30 cellular contexts compared by ENCODE assay signal in the genomic region with DNA sequence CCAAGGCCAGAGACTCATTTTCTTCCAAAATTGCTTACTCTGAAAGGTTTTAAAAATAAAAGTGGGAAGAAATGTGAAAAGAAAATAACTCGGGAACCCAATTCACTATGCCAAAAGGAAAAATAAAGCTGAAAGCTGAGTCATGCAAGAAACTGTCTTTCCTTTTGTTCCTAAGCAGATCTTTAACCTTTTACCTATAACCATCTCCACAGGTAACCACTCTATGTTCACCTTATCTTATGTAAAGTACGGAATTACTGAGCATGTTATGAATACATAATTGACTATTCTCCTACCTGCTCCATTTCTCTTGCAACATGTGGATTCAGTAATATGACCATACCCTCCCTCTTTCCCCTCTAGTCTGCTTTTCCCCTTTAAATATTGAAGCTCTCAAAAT.
"Had no signal": no experiment of that assay in that cellular context is flagged by ENCODE, and none has a peak within 500 bp of the region (broad histone marks: within the 10 kb centered on the region; RNA-seq: fewer than 3 reads in every experiment).

No MANE protein-coding gene starts in this region.

- H3K27ac ChIP-seq: WERI-Rb-1 had no signal

- H3K36me3 ChIP-seq: WERI-Rb-1 had no signal

- H3K27ac Mint-ChIP-seq: activated CD4-positive, alpha-beta memory T cell treated with anti-CD3 and anti-CD28 coated beads, Interleukin-2, amount 10 ng/mL, durations not matched to agents 7 days and 5 days; activated CD8-positive, alpha-beta memory T cell treated with anti-CD3 and anti-CD28 coated beads, Interleukin-2, amount 10 ng/mL, durations not matched to agents 7 days and 5 days; activated naive CD4-positive, alpha-beta T cell treated with anti-CD3 and anti-CD28 coated beads for 36 hours; activated naive CD8-positive, alpha-beta T cell; activated naive CD8-positive, alpha-beta T cell treated with anti-CD3 and anti-CD28 coated beads, Interleukin-2, amount 50 U/mL, for 24 hours; activated T-helper 2 cell treated with anti-CD3 and anti-CD28 coated beads, Interferon-gamma antibody, Interleukin-2, Interleukin-4, amounts not matched to agents 10 μg/mL and 5 μg/mL and 100 μg/mL, durations not matched to agents 14 hours and 24 hours and 36 hours; brain had no signal

- DNase-seq: activated CD4-positive, alpha-beta memory T cell treated with anti-CD3 and anti-CD28 coated beads, Interleukin-2, amount 10 ng/mL, durations not matched to agents 7 days and 5 days; activated CD4-positive, alpha-beta T cell treated with anti-CD3 and anti-CD28 coated beads for 1 hour; activated CD4-positive, alpha-beta T cell treated with anti-CD3 and anti-CD28 coated beads for 48 hours; activated CD4-positive, CD25-positive, alpha-beta regulatory T cell; activated CD8-positive, alpha-beta memory T cell treated with anti-CD3 and anti-CD28 coated beads for 24 hours; activated CD8-positive, alpha-beta memory T cell treated with anti-CD3 and anti-CD28 coated beads, Interleukin-2, amount 10 ng/mL, durations not matched to agents 7 days and 5 days; activated CD8-positive, alpha-beta memory T cell treated with anti-CD3 and anti-CD28 coated beads, Interleukin-2, amount 50 U/mL, for 48 hours; activated gamma-delta T cell; activated naive CD4-positive, alpha-beta T cell treated with anti-CD3 and anti-CD28 coated beads for 36 hours; activated naive CD8-positive, alpha-beta T cell treated with anti-CD3 and anti-CD28 coated beads, Interleukin-2, amount 50 U/mL, for 24 hours; activated T-cell treated with anti-CD3 and anti-CD28 coated beads, Interleukin-2, amount 50 U/mL, for 1 hour; anterior cingulate cortex; caudate nucleus; Kasumi-1; KG1; MM.1S; NCI-H1092 treated with DMSO at 0.1 percent for 48 hours; NCI-H1417; NCI-H1694; NCI-H1930; NCI-H345; NCI-H524 treated with DMSO at 0.1 percent for 48 hours; Right ventricle myocardium superior; SW 1271; T-helper 1 cell; T1000; WERI-Rb-1 had no signal

- H3K4me1 Mint-ChIP-seq: activated CD4-positive, alpha-beta memory T cell treated with anti-CD3 and anti-CD28 coated beads, Interleukin-2, amount 10 ng/mL, durations not matched to agents 7 days and 5 days; activated naive CD8-positive, alpha-beta T cell treated with anti-CD3 and anti-CD28 coated beads, Interleukin-2, amount 50 U/mL, for 24 hours; brain had no signal

- H3K36me3 Mint-ChIP-seq: activated CD8-positive, alpha-beta memory T cell treated with anti-CD3 and anti-CD28 coated beads, Interleukin-2, amount 10 ng/mL, durations not matched to agents 7 days and 5 days; activated naive CD8-positive, alpha-beta T cell; brain had no signal

- H3K9me3 Mint-ChIP-seq: activated CD4-positive, alpha-beta memory T cell treated with anti-CD3 and anti-CD28 coated beads, Interleukin-2, amount 10 ng/mL, durations not matched to agents 7 days and 5 days; activated naive CD4-positive, alpha-beta T cell treated with anti-CD3 and anti-CD28 coated beads for 36 hours; activated naive CD8-positive, alpha-beta T cell treated with anti-CD3 and anti-CD28 coated beads, Interleukin-2, amount 50 U/mL, for 24 hours; activated T-helper 2 cell treated with anti-CD3 and anti-CD28 coated beads, Interferon-gamma antibody, Interleukin-2, Interleukin-4, amounts not matched to agents 10 μg/mL and 5 μg/mL and 100 μg/mL, durations not matched to agents 14 hours and 24 hours and 36 hours had no signal

- H3K4me3 Mint-ChIP-seq: activated CD4-positive, alpha-beta memory T cell treated with anti-CD3 and anti-CD28 coated beads, Interleukin-2, amount 10 ng/mL, durations not matched to agents 7 days and 5 days; activated CD8-positive, alpha-beta memory T cell treated with anti-CD3 and anti-CD28 coated beads, Interleukin-2, amount 10 ng/mL, durations not matched to agents 7 days and 5 days; activated naive CD4-positive, alpha-beta T cell treated with anti-CD3 and anti-CD28 coated beads for 36 hours; activated naive CD8-positive, alpha-beta T cell; activated naive CD8-positive, alpha-beta T cell treated with anti-CD3 and anti-CD28 coated beads, Interleukin-2, amount 50 U/mL, for 24 hours; brain had no signal

- ATAC-seq: activated CD8-positive, alpha-beta memory T cell treated with anti-CD3 and anti-CD28 coated beads, Interleukin-2, amount 10 ng/mL, durations not matched to agents 7 days and 5 days; activated naive CD8-positive, alpha-beta T cell treated with anti-CD3 and anti-CD28 coated beads, Interleukin-2, amount 50 U/mL, for 24 hours had no signal
